ENCODE assay signal across 12 cellular contexts in the genomic region with DNA sequence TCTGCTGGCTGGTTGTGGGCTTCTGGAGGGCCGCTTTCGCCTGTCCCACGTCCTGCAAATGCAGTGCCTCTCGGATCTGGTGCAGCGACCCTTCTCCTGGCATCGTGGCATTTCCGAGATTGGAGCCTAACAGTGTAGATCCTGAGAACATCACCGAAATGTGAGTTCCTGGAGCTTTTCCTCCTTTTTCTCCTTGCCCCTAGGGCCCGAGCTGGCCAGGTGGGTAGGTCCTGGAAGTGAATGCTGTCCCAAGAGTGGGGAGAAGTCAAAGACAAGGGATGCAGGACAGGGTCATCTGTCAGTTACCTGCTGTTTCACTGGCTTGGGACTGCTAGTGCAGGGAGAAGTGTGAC. TPM values are rescaled to one million over a fixed set of nuclear protein-coding genes. Genes with fewer than 3 reads are reported as not detected.
DNase-seq lines count a peak whose midpoint lies in the region; ATAC-seq and TF ChIP-seq lines count a peak whose summit lies in the region.
"Had no signal": no experiment of that assay in that cellular context is flagged by ENCODE, and none has a peak within 500 bp of the region (broad histone marks: within the 10 kb centered on the region; RNA-seq: fewer than 3 reads in every experiment).

No MANE protein-coding gene starts in this region.

- TF ChIP-seq CTCF in SK-N-SH (IDR thresholded peaks at IDR 0.05), result no peak
- no peak for TF ChIP-seq CTCF in coronary artery (IDR thresholded peaks at IDR 0.05)

- H3F3A ChIP-seq in SK-N-SH (replicated peaks; ENCODE audit: insufficient read depth), result no peaks in the 10 kb centered on the region

- CTCF ChIA-PET in SK-N-SH (lab: Yijun Ruan, JAX), result interaction anchor here (1.0 to 5.0 kb wide), 8 partner anchors 9 to 939 kb away, joined by 3 to 27 read pairs (median 4); no protein-coding TSS in a partner anchor

- H3K27ac ChIP-seq in SK-N-SH (ENCODE audit: low read depth in 2 of 2, low read length in 1 of 2), result no peak overlapping the region
- peak overlapping the region; percentile 87 to 91 for H3K27ac ChIP-seq in coronary artery
- H3K27ac ChIP-seq in temporal lobe (ENCODE audit: low read depth, low read length), result peak overlapping the region; percentile 90
- H3K27ac ChIP-seq: 22Rv1, brain microvascular endothelial cell had no signal

- H3K79me2 ChIP-seq in SK-N-SH (ENCODE audit: insufficient read depth), result no peaks in the 10 kb centered on the region

- no peak for ATAC-seq in SK-N-SH treated with all-trans-retinoic acid at 6 μM for 48 hours
- ATAC-seq in HG03342 (IDR thresholded peaks at IDR 0.05; ENCODE audit: unreplicated experiment), result no peak
- ATAC-seq: stimulated activated naive CD8-positive, alpha-beta T cell treated with anti-CD3 and anti-CD28 coated beads, Interleukin-15, amount 100 ng/mL, for 72 hours had no signal

- no peaks in the 10 kb centered on the region for H3K9me2 ChIP-seq in SK-N-SH

- no peaks in the 10 kb centered on the region for H3K9me3 ChIP-seq in SK-N-SH
- H3K9me3 ChIP-seq: mucosa of descending colon had no signal

- H2AFZ ChIP-seq in SK-N-SH (ENCODE audit: low read depth), result no peak overlapping the region

- H3K4me2 ChIP-seq in SK-N-SH, result peak overlapping the region; percentile 92

- peaks cover 19% of the 10 kb centered on the region for H3K27me3 ChIP-seq in SK-N-SH (ENCODE audit: insufficient read depth)

- H3K4me1 ChIP-seq in SK-N-SH (ENCODE audit: control insufficient read depth in 1 of 2, insufficient read depth in 2 of 2, low read depth in 1 of 2, low read length in 1 of 2), result peaks cover 0 to 27% of the 10 kb centered on the region in 2 experiments; a peak in 1 of 4 replicates

- no peaks in the 10 kb centered on the region for H4K20me1 ChIP-seq in SK-N-SH (ENCODE audit: insufficient read depth)

- H3K9ac ChIP-seq in SK-N-SH, result no peak overlapping the region

- no peaks in the 10 kb centered on the region for H3K36me3 ChIP-seq in SK-N-SH (replicated peaks in 1 of 2; ENCODE audit: control insufficient read depth in 1 of 2, insufficient read depth in 2 of 2, low read length in 1 of 2)
- H3K36me3 ChIP-seq: brain microvascular endothelial cell had no signal

- no peak for DNase-seq in SK-N-SH
- no peak for DNase-seq in coronary artery (ENCODE audit: low spot score)
- peak; percentile 62 for DNase-seq in midbrain (lab: John Stamatoyannopoulos, UW)
- DNase-seq in SK-N-DZ (ENCODE audit: low spot score), result no peak
- DNase-seq in DMS114 treated with DMSO at 0.1 percent for 48 hours (lab: John Stamatoyannopoulos, UW; ENCODE audit: unreplicated experiment), result no peak
- DNase-seq: brain microvascular endothelial cell; stimulated activated naive CD8-positive, alpha-beta T cell treated with anti-CD3 and anti-CD28 coated beads, Interleukin-15, amount 100 ng/mL, for 72 hours had no signal

- 56% methylated on average over 9 of the region's 9 CpGs for WGBS in SK-N-SH (ENCODE audit: low lambda C conversion rate)

- TF ChIP-seq EP300 in SK-N-SH (IDR thresholded peaks at IDR 0.05; ENCODE audit: borderline replicate concordance in 1 of 2, low read depth in 1 of 2, low read length in 1 of 2), result no peak

- POLR2A ChIA-PET in SK-N-SH (lab: Yijun Ruan, JAX), result no interaction called here

- TF ChIP-seq RAD21 in SK-N-SH (IDR thresholded peaks at IDR 0.05; ENCODE audit: low read length), result no peak

- H3K4me3 ChIP-seq in SK-N-SH (ENCODE audit: low read depth in 2 of 2, low read length in 1 of 2) (peak overlapping the region in 1 of 2 experiments; percentile 64; a peak in 2 of 4 replicates), coronary artery (peak overlapping the region; percentile 88)
- H3K4me3 ChIP-seq: mucosa of descending colon had no signal

TF ChIP-seq in SK-N-SH, 30 proteins besides CTCF, POLR2A, EP300 and RAD21:
- TF ChIP-seq, protein P1, sequence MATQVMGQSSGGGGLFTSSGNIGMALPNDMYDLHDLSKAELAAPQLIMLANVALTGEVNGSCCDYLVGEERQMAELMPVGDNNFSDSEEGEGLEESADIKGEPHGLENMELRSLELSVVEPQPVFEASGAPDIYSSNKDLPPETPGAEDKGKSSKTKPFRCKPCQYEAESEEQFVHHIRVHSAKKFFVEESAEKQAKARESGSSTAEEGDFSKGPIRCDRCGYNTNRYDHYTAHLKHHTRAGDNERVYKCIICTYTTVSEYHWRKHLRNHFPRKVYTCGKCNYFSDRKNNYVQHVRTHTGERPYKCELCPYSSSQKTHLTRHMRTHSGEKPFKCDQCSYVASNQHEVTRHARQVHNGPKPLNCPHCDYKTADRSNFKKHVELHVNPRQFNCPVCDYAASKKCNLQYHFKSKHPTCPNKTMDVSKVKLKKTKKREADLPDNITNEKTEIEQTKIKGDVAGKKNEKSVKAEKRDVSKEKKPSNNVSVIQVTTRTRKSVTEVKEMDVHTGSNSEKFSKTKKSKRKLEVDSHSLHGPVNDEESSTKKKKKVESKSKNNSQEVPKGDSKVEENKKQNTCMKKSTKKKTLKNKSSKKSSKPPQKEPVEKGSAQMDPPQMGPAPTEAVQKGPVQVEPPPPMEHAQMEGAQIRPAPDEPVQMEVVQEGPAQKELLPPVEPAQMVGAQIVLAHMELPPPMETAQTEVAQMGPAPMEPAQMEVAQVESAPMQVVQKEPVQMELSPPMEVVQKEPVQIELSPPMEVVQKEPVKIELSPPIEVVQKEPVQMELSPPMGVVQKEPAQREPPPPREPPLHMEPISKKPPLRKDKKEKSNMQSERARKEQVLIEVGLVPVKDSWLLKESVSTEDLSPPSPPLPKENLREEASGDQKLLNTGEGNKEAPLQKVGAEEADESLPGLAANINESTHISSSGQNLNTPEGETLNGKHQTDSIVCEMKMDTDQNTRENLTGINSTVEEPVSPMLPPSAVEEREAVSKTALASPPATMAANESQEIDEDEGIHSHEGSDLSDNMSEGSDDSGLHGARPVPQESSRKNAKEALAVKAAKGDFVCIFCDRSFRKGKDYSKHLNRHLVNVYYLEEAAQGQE (IDR thresholded peaks at IDR 0.05; ENCODE audit: low read depth, low read length), result no peak

TF ChIP-seq in SK-N-SH treated with all-trans-retinoic acid at 6 μM for 48 hours, 23 proteins besides CTCF, POLR2A, EP300 and RAD21 (continues in another document):
- TF ChIP-seq ZNF70 (CRISPR knock-in tag; IDR thresholded peaks at IDR 0.05), result no peak
- TF ChIP-seq, protein P2, sequence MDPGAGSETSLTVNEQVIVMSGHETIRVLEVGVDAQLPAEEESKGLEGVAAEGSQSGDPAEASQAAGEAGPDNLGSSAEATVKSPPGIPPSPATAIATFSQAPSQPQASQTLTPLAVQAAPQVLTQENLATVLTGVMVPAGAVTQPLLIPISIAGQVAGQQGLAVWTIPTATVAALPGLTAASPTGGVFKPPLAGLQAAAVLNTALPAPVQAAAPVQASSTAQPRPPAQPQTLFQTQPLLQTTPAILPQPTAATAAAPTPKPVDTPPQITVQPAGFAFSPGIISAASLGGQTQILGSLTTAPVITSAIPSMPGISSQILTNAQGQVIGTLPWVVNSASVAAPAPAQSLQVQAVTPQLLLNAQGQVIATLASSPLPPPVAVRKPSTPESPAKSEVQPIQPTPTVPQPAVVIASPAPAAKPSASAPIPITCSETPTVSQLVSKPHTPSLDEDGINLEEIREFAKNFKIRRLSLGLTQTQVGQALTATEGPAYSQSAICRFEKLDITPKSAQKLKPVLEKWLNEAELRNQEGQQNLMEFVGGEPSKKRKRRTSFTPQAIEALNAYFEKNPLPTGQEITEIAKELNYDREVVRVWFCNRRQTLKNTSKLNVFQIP (CRISPR knock-in tag; IDR thresholded peaks at IDR 0.05; ENCODE audit: borderline replicate concordance, low read depth), result no peak
- no peak for TF ChIP-seq GLIS3 (CRISPR knock-in tag; IDR thresholded peaks at IDR 0.05)
- no peak for TF ChIP-seq ZFP3 (CRISPR knock-in tag; IDR thresholded peaks at IDR 0.05)
- no peak for TF ChIP-seq CSDC2 (CRISPR knock-in tag; IDR thresholded peaks at IDR 0.05)
- TF ChIP-seq ESRRG (CRISPR knock-in tag; IDR thresholded peaks at IDR 0.05), result no peak
- no peak for TF ChIP-seq RARB (CRISPR knock-in tag; IDR thresholded peaks at IDR 0.05)
- TF ChIP-seq OSR1 (CRISPR knock-in tag; IDR thresholded peaks at IDR 0.05), result no peak
- TF ChIP-seq ARNTL (CRISPR knock-in tag; IDR thresholded peaks at IDR 0.05; ENCODE audit: borderline replicate concordance, low read depth), result no peak
- TF ChIP-seq ZNF565 (CRISPR knock-in tag; conservative IDR thresholded peaks at IDR 0.05; ENCODE audit: low read depth), result no peak
- TF ChIP-seq, protein P3, sequence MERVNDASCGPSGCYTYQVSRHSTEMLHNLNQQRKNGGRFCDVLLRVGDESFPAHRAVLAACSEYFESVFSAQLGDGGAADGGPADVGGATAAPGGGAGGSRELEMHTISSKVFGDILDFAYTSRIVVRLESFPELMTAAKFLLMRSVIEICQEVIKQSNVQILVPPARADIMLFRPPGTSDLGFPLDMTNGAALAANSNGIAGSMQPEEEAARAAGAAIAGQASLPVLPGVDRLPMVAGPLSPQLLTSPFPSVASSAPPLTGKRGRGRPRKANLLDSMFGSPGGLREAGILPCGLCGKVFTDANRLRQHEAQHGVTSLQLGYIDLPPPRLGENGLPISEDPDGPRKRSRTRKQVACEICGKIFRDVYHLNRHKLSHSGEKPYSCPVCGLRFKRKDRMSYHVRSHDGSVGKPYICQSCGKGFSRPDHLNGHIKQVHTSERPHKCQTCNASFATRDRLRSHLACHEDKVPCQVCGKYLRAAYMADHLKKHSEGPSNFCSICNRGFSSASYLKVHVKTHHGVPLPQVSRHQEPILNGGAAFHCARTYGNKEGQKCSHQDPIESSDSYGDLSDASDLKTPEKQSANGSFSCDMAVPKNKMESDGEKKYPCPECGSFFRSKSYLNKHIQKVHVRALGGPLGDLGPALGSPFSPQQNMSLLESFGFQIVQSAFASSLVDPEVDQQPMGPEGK (CRISPR knock-in tag; IDR thresholded peaks at IDR 0.05; ENCODE audit: borderline replicate concordance), result no peak
- TF ChIP-seq, protein P4, sequence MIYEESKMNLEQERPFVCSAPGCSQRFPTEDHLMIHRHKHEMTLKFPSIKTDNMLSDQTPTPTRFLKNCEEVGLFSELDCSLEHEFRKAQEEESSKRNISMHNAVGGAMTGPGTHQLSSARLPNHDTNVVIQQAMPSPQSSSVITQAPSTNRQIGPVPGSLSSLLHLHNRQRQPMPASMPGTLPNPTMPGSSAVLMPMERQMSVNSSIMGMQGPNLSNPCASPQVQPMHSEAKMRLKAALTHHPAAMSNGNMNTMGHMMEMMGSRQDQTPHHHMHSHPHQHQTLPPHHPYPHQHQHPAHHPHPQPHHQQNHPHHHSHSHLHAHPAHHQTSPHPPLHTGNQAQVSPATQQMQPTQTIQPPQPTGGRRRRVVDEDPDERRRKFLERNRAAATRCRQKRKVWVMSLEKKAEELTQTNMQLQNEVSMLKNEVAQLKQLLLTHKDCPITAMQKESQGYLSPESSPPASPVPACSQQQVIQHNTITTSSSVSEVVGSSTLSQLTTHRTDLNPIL (CRISPR knock-in tag; IDR thresholded peaks at IDR 0.05; ENCODE audit: low read depth), result no peak
- no peak for TF ChIP-seq SNAI2 (CRISPR knock-in tag; IDR thresholded peaks at IDR 0.05)

RNA-seq across cellular contexts. Expression of a gene that starts 1.2 kb away (rescaled TPM):
- 0.05 and 0.16 TPM in 2 replicates for polyA plus RNA-seq in SK-N-SH (2012; rRNA removed)
- polyA plus RNA-seq in SK-N-SH (2012; cell fraction: cytosol; rRNA removed), result 0.14 and 0.33 TPM in 2 replicates
- polyA plus RNA-seq in SK-N-SH (2012; cell fraction: nucleus; rRNA removed), result 0.09 and 0.12 TPM in 2 replicates
- 151 TPM for total RNA-seq in temporal lobe
- 0.37 and 0.45 TPM in 2 replicates for polyA plus RNA-seq in SK-N-DZ (2014; cell fraction: cytosol; rRNA removed)
- 0.07 and 0.21 TPM in 2 replicates for polyA plus RNA-seq in SK-N-DZ (2014; cell fraction: nucleus; rRNA removed)

Comparison
In these comparisons a context has a peak if more than half of its experiments do, and no peak if none do; other contexts are left out.
1. H3K27ac ChIP-seq: peak in coronary artery (2 of 2) and temporal lobe (single experiment); none in SK-N-SH (0 of 2).